1 cellular context compared by ENCODE assay signal in genomic region chr1:181135462-181135781, GRCh38.
TF ChIP-seq lines count a peak whose summit lies in the region.

No MANE protein-coding gene starts in this region.

TF ChIP-seq in HEK293, 187 proteins besides CTCF, POLR2A, EP300 and RAD21 (continued from another document):
- no peak for TF ChIP-seq PRDM10 (tag by site-specific recombination; IDR thresholded peaks at IDR 0.05)
